Comparison of ENCODE assay signal across 16 cellular contexts in the genomic region with DNA sequence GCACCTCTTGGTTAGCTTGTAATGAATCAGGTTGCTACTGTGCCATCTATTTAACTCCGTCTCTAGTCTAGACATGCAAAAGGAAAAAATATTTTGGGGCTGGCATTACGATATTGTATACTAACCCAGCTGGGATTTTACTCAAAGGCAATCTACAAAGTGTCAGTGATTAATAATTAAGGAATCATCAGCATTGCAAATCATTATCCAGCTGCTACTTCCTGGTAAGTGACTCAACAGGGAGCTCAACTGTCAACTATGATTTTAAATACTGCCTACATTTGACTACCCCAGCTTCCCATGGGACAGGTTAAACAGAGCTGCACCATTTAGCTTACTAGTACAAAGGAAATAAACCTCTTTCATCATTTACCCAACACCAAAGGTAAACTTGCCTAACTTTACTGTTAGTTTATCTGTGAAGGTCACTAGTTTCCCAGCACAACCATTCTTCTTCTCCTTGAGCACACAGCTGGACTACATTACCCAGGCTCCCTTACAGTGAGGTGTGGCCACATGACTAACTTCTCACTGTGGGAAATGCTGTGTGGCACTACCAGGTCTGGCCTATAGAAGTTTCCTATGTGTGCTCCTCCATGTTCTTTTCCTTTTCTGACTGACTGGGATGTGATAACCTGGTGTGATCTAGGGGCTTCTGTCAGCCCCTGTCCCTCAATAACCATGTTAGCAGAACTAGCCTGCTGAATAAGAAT. TPM values are rescaled to one million over a fixed set of nuclear protein-coding genes. Genes with fewer than 3 reads are reported as not detected.
DNase-seq lines count a peak whose midpoint lies in the region; ATAC-seq, FAIRE-seq and TF ChIP-seq lines count a peak whose summit lies in the region.
"Had no signal": no experiment of that assay in that cellular context is flagged by ENCODE, and none has a peak within 500 bp of the region (broad histone marks: within the 10 kb centered on the region; RNA-seq: fewer than 3 reads in every experiment).

No MANE protein-coding gene starts in this region.

- dilution Hi-C loops in IMR-90 (cut with HindIII; ENCODE audit: low sequenced_read_pairs, unreplicated experiment) = no loop called here

- WGBS in IMR-90 (ENCODE audit: extremely low coverage in 2 of 2, insufficient read length in 1 of 2), 2 experiments = no CpG with 5 or more reads among the region's 2 CpGs
- WGBS in prostate gland = 90% methylated on average over 2 of the region's 2 CpGs

- ATAC-seq in IMR-90 (ENCODE audit: low read depth) (peak; percentile 42; the same call in 1 of the 2 replicates), GM18519 (IDR thresholded peaks at IDR 0.05; ENCODE audit: low FRiP score, unreplicated experiment) (no peak)

- no peak overlapping the region for H3K14ac ChIP-seq in IMR-90 (replicated peaks; ENCODE audit: low read depth, low read length)

- in situ Hi-C loops in IMR-90 (cut with MboI; ENCODE audit: low sequenced_read_pairs) = no loop called here

- no peak overlapping the region for H3K4ac ChIP-seq in IMR-90 (ENCODE audit: low read depth, low read length)

- H3K56ac ChIP-seq in IMR-90 (ENCODE audit: extremely low read depth, insufficient read depth, low read length) = no peak overlapping the region

- peak; percentile 69 for DNase-seq in DMS 273 (lab: John Stamatoyannopoulos, UW; ENCODE audit: unreplicated experiment)
- no peak for DNase-seq in DMS 273 treated with DMSO at 0.1 percent for 48 hours (lab: John Stamatoyannopoulos, UW)
- peak; percentile 11 for DNase-seq in IMR-90
- DNase-seq in bronchial epithelial cell (ENCODE audit: low read depth) = peak; percentile 83
- no peak for DNase-seq in prostate gland (ENCODE audit: low spot score)
- DNase-seq in Peyer's patch = no peak
- DNase-seq: activated CD8-positive, alpha-beta memory T cell treated with anti-CD3 and anti-CD28 coated beads, Interleukin-2, amount 50 U/mL, for 4 hours; midbrain; NCI-H345; trophoblast cell had no signal

- H3K18ac ChIP-seq in IMR-90 (ENCODE audit: low read depth, low read length) = no peak overlapping the region

- H3K9ac ChIP-seq in IMR-90 (ENCODE audit: low read depth, low read length) = no peak overlapping the region
- H3K9ac ChIP-seq: parathyroid adenoma had no signal

- no peaks in the 10 kb centered on the region for H3K79me1 ChIP-seq in IMR-90 (ENCODE audit: low read depth in 1 of 2, low read length in 2 of 2)

- H2AFZ ChIP-seq in IMR-90 (replicated peaks; ENCODE audit: low read length, poor library complexity) = no peak overlapping the region
- H2AFZ ChIP-seq: parathyroid adenoma had no signal

- H4K5ac ChIP-seq in IMR-90 (ENCODE audit: low read depth, low read length) = no peak overlapping the region

- H2BK20ac ChIP-seq in IMR-90 (ENCODE audit: low read depth, low read length) = no peak overlapping the region

- H2AK9ac ChIP-seq in IMR-90 (replicated peaks; ENCODE audit: low read depth, low read length, poor library complexity) = no peak overlapping the region

- H2BK120ac ChIP-seq in IMR-90 (ENCODE audit: low read depth, low read length) = no peak overlapping the region

- H2BK15ac ChIP-seq in IMR-90 (ENCODE audit: low read depth, low read length) = no peak overlapping the region

- BruUV-seq in IMR-90 (replicated peaks; lab: Mats Ljungman, UMichigan) = no TSS peak

- no peak for TF ChIP-seq CTCF in IMR-90 (conservative IDR thresholded peaks at IDR 0.05; ENCODE audit: low read depth, low read length)
- no peak for TF ChIP-seq CTCF in bronchial epithelial cell (IDR thresholded peaks at IDR 0.05; ENCODE audit: insufficient read depth, low read length, severe bottlenecking)
- TF ChIP-seq CTCF in nephron (IDR thresholded peaks at IDR 0.05; ENCODE audit: unreplicated experiment in 3 of 3) = no peak
- no peak for TF ChIP-seq CTCF in prostate gland (IDR thresholded peaks at IDR 0.05)
- TF ChIP-seq CTCF in Peyer's patch (IDR thresholded peaks at IDR 0.05) = peak in 1 of 6 experiments; percentile 7

- H3K27ac ChIP-seq in IMR-90 (ENCODE audit: insufficient read depth, low read length) (no peak overlapping the region), prostate gland (no peak overlapping the region), Peyer's patch (no peak overlapping the region)
- H3K27ac ChIP-seq: 22Rv1, parathyroid adenoma had no signal

- H3K27me3 ChIP-seq in IMR-90 (ENCODE audit: control insufficient read depth, insufficient read depth, low read length) (peaks cover 4% of the 10 kb centered on the region), bronchial epithelial cell (ENCODE audit: control insufficient read depth, insufficient read depth, low read length) (no peaks in the 10 kb centered on the region), prostate gland (replicated peaks; ENCODE audit: insufficient read depth) (no peaks in the 10 kb centered on the region), Peyer's patch (no peaks in the 10 kb centered on the region)

- POLR2A ChIA-PET in IMR-90 (lab: Charles Lee; ENCODE audit: unreplicated experiment) = no interaction called here

- H3K4me2 ChIP-seq in IMR-90 (ENCODE audit: low read depth, low read length) = no peak overlapping the region

- no peak overlapping the region for H3K23ac ChIP-seq in IMR-90 (ENCODE audit: low read depth, low read length)

- CTCF ChIA-PET in IMR-90 (lab: Yijun Ruan, JAX) = interaction anchor here (0.5 to 1.4 kb wide), 2 partner anchors 32 to 1882 kb away, joined by 3 to 4 read pairs; no protein-coding TSS in a partner anchor

- H4K91ac ChIP-seq in IMR-90 (ENCODE audit: insufficient read depth, low read depth, low read length) = no peak overlapping the region

- no peaks in the 10 kb centered on the region; the same call in 1 of the 2 replicates for H3K9me3 ChIP-seq in IMR-90 (ENCODE audit: control insufficient read depth, insufficient read depth, low read length)
- H3K9me3 ChIP-seq in prostate gland = no peaks in the 10 kb centered on the region
- H3K9me3 ChIP-seq in Peyer's patch = no peaks in the 10 kb centered on the region

- H3K9me1 ChIP-seq in IMR-90 (ENCODE audit: insufficient read depth, low read length) = no peaks in the 10 kb centered on the region

- no peak overlapping the region for H2BK5ac ChIP-seq in IMR-90 (ENCODE audit: low read depth, low read length, poor library complexity, severe bottlenecking)

- no peak for TF ChIP-seq RAD21 in IMR-90 (IDR thresholded peaks at IDR 0.05; ENCODE audit: low read length)

- no peak overlapping the region for H3K4me3 Mint-ChIP-seq in nephron
- H3K4me3 Mint-ChIP-seq: activated naive CD8-positive, alpha-beta T cell had no signal

- no peak overlapping the region for H4K8ac ChIP-seq in IMR-90 (ENCODE audit: low read depth in 2 of 2, low read length in 2 of 2)

- FAIRE-seq in bronchial epithelial cell (lab: Jason Lieb, UNC) = no peak
- FAIRE-seq: TTC549 had no signal

- H3K27me3 Mint-ChIP-seq in nephron (ENCODE audit: low read depth) = no peaks in the 10 kb centered on the region

- no peaks in the 10 kb centered on the region for H3K36me3 Mint-ChIP-seq in nephron (ENCODE audit: low read depth)
- H3K36me3 Mint-ChIP-seq: activated naive CD8-positive, alpha-beta T cell had no signal

- no peaks in the 10 kb centered on the region for H3K9me3 Mint-ChIP-seq in nephron

- H3K4me1 ChIP-seq in IMR-90 (ENCODE audit: control insufficient read depth, insufficient read depth, low read length) = no peaks in the 10 kb centered on the region
- H3K4me1 ChIP-seq in prostate gland (replicated peaks) = no peaks in the 10 kb centered on the region
- no peaks in the 10 kb centered on the region for H3K4me1 ChIP-seq in Peyer's patch
- H3K4me1 ChIP-seq: parathyroid adenoma had no signal

- H4K20me1 ChIP-seq in IMR-90 (ENCODE audit: insufficient read depth, low read length) = no peaks in the 10 kb centered on the region

- peak overlapping the region; percentile 2 to 84 (median 81) for H3K27ac Mint-ChIP-seq in nephron
- H3K27ac Mint-ChIP-seq: activated naive CD8-positive, alpha-beta T cell had no signal

- intact Hi-C loops in IMR-90 (cut with micrococcal nuclease) = no loop called here
- intact Hi-C loops in prostate gland (cut with DNase I) = no loop called here

- peaks cover 12% of the 10 kb centered on the region for H3K4me1 Mint-ChIP-seq in nephron

- H2AK5ac ChIP-seq in IMR-90 (ENCODE audit: low read depth, low read length) = no peak overlapping the region

- TF ChIP-seq POLR2A in IMR-90 (IDR thresholded peaks at IDR 0.05; ENCODE audit: low read depth, low read length) = no peak
- TF ChIP-seq POLR2A in prostate gland (IDR thresholded peaks at IDR 0.05) = no peak
- TF ChIP-seq POLR2A in Peyer's patch (IDR thresholded peaks at IDR 0.05) = no peak

- H3K4me3 ChIP-seq in IMR-90 (ENCODE audit: insufficient read depth, low read depth, low read length) (no peak overlapping the region), bronchial epithelial cell (ENCODE audit: low read depth, low read length) (no peak overlapping the region), prostate gland (no peak overlapping the region), Peyer's patch (no peak overlapping the region)

- H3K36me3 ChIP-seq in IMR-90 (ENCODE audit: control insufficient read depth, insufficient read depth, low read length) (no peaks in the 10 kb centered on the region), bronchial epithelial cell (ENCODE audit: control insufficient read depth, insufficient read depth, low read length) (no peaks in the 10 kb centered on the region), prostate gland (no peaks in the 10 kb centered on the region), Peyer's patch (no peaks in the 10 kb centered on the region)

TF ChIP-seq in IMR-90, 13 proteins besides CTCF, POLR2A, EP300 and RAD21:
- TF ChIP-seq CHD1 (IDR thresholded peaks at IDR 0.05; ENCODE audit: low read depth, low read length) = no peak
- TF ChIP-seq, protein P1, sequence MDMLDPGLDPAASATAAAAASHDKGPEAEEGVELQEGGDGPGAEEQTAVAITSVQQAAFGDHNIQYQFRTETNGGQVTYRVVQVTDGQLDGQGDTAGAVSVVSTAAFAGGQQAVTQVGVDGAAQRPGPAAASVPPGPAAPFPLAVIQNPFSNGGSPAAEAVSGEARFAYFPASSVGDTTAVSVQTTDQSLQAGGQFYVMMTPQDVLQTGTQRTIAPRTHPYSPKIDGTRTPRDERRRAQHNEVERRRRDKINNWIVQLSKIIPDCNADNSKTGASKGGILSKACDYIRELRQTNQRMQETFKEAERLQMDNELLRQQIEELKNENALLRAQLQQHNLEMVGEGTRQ (IDR thresholded peaks at IDR 0.05; ENCODE audit: low read depth, low read length) = peak; percentile 9; the same call in 1 of the 2 replicates

RNA-seq across cellular contexts. Expression of gene TRPC5OS, which starts 21.0 kb away (rescaled TPM):
- not detected in 2 replicates for total RNA-seq in IMR-90 (2012; rRNA removed)
- polyA plus RNA-seq in IMR-90 (2012; rRNA removed) = not detected in 2 replicates
- polyA plus RNA-seq in IMR-90 (2012; cell fraction: cytosol; rRNA removed) = not detected in 2 replicates
- polyA plus RNA-seq in IMR-90 (2012; cell fraction: nucleus; rRNA removed; ENCODE audit: low replicate concordance) = 0.03 TPM in 1 of 2 replicates, not detected in the other
- not detected in 2 replicates for total RNA-seq in bronchial epithelial cell
- total RNA-seq in prostate gland = 100 to 1,000 TPM in 1 of 2 donors, not detected in 1; 107 TPM
- not detected for total RNA-seq in Peyer's patch

Comparison
In these comparisons a context has a peak if more than half of its experiments do, and no peak if none do; other contexts are left out.
1. DNase-seq: peak in DMS 273 (single experiment), IMR-90 (single experiment) and bronchial epithelial cell (single experiment); none in DMS 273 treated with DMSO at 0.1 percent for 48 hours (single experiment), prostate gland (single experiment) and Peyer's patch (0 of 3).